Comparison of ENCODE assay signal across 8 cellular contexts in genomic region chr20:58893355-58894151, GRCh38. TPM values are rescaled to one million over a fixed set of nuclear protein-coding genes. Genes with fewer than 3 reads are reported as not detected.
A peak's percentile ranks its signal among the peaks of the same experiment; 100 is the strongest.
DNase-seq lines count a peak whose midpoint lies in the region; ATAC-seq and TF ChIP-seq lines count a peak whose summit lies in the region.

No MANE protein-coding gene starts in this region.

- TSS peak; percentile 29 for BruUV-seq in IMR-90 (replicated peaks; lab: Mats Ljungman, UMichigan)

- H4K5ac ChIP-seq in IMR-90 (ENCODE audit: low read depth, low read length): no peak overlapping the region

- ATAC-seq in IMR-90 (ENCODE audit: low read depth) (no peak), HG02840 (IDR thresholded peaks at IDR 0.05; ENCODE audit: low FRiP score, unreplicated experiment) (no peak)
- ATAC-seq in activated naive CD8-positive, alpha-beta T cell treated with anti-CD3 and anti-CD28 coated beads, Interleukin-2, amount 50 U/mL, for 24 hours: no peak

- peak overlapping the region; percentile 85 to 99 (median 91) for H3K4me2 ChIP-seq in BLaER1 treated with 17β-estradiol and CSF1 and Interleukin-3, amounts not matched to agents 10 nM and 100 nM
- peak overlapping the region; percentile 90 for H3K4me2 ChIP-seq in IMR-90 (ENCODE audit: low read depth, low read length)

- DNase-seq in IMR-90 (peak; percentile 34), UCSD-AML1 (lab: John Stamatoyannopoulos, UW; ENCODE audit: unreplicated experiment) (no peak), testis (no peak), GDM1 (lab: John Stamatoyannopoulos, UW) (no peak)
- peak; percentile 60 for DNase-seq in activated naive CD8-positive, alpha-beta T cell treated with anti-CD3 and anti-CD28 coated beads, Interleukin-2, amount 50 U/mL, for 24 hours

- TF ChIP-seq CTCF in IMR-90 (conservative IDR thresholded peaks at IDR 0.05; ENCODE audit: low read depth, low read length) (no peak), testis (IDR thresholded peaks at IDR 0.05) (no peak)

- in situ Hi-C loops in IMR-90 (cut with MboI; ENCODE audit: low sequenced_read_pairs): no loop called here

- dilution Hi-C loops in IMR-90 (cut with HindIII; ENCODE audit: low sequenced_read_pairs, unreplicated experiment): no loop called here

- peaks cover 41% of the 10 kb centered on the region for H3K36me3 Mint-ChIP-seq in activated naive CD8-positive, alpha-beta T cell treated with anti-CD3 and anti-CD28 coated beads, Interleukin-2, amount 50 U/mL, for 24 hours (ENCODE audit: low read depth)

- peaks cover 17 to 50% (median 36%) of the 10 kb centered on the region in 11 experiments for H3K36me3 ChIP-seq in BLaER1 treated with 17β-estradiol and CSF1 and Interleukin-3, amounts not matched to agents 10 nM and 100 nM
- peaks cover 6% of the 10 kb centered on the region for H3K36me3 ChIP-seq in IMR-90 (ENCODE audit: control insufficient read depth, insufficient read depth, low read length)
- H3K36me3 ChIP-seq in mesodermal cell (ENCODE audit: control insufficient read depth, insufficient read depth, low read length): peaks cover 42% of the 10 kb centered on the region
- H3K36me3 ChIP-seq in testis (ENCODE audit: low read depth, missing control alignments): no peaks in the 10 kb centered on the region

- H3K9me1 ChIP-seq in IMR-90 (ENCODE audit: insufficient read depth, low read length): peaks cover 5% of the 10 kb centered on the region; the same call in 1 of the 2 replicates

- no peak overlapping the region for H2AK9ac ChIP-seq in IMR-90 (replicated peaks; ENCODE audit: low read depth, low read length, poor library complexity)

- intact Hi-C loops in IMR-90 (cut with micrococcal nuclease): loop anchor here (1.0 to 5.0 kb wide), 2 partner anchors 88 to 139 kb away; partner anchors contain the start of genes ATP5F1E and NELFCD
- intact Hi-C loops in testis (cut with DNase I; ENCODE audit: low total_unique reads): loop anchor here (5.0 kb wide), 1 partner anchor 89 kb away; the partner anchor contains the start of gene NELFCD

- peaks cover 49 to 65% (median 55%) of the 10 kb centered on the region in 10 experiments for H3K4me1 ChIP-seq in BLaER1 treated with 17β-estradiol and CSF1 and Interleukin-3, amounts not matched to agents 10 nM and 100 nM
- H3K4me1 ChIP-seq in IMR-90 (ENCODE audit: control insufficient read depth, insufficient read depth, low read length) (peaks cover 17% of the 10 kb centered on the region), mesodermal cell (ENCODE audit: control insufficient read depth, insufficient read depth, low read length, poor library complexity, severe bottlenecking) (peaks cover 34% of the 10 kb centered on the region), testis (peaks cover 40% of the 10 kb centered on the region)

- no peak overlapping the region for H2BK5ac ChIP-seq in IMR-90 (ENCODE audit: low read depth, low read length, poor library complexity, severe bottlenecking)

- TF ChIP-seq POLR2A in IMR-90 (IDR thresholded peaks at IDR 0.05; ENCODE audit: low read depth, low read length) (no peak; the same call in 1 of the 2 replicates), testis (IDR thresholded peaks at IDR 0.05) (no peak)

- no peak overlapping the region for H3K56ac ChIP-seq in IMR-90 (ENCODE audit: extremely low read depth, insufficient read depth, low read length)

- H3K4ac ChIP-seq in IMR-90 (ENCODE audit: low read depth, low read length): no peak overlapping the region

- no peak overlapping the region for H2BK15ac ChIP-seq in IMR-90 (ENCODE audit: low read depth, low read length)

- no peak overlapping the region for H4K91ac ChIP-seq in IMR-90 (ENCODE audit: insufficient read depth, low read depth, low read length)

- TF ChIP-seq RAD21 in IMR-90 (IDR thresholded peaks at IDR 0.05; ENCODE audit: low read length): no peak

- peak overlapping the region; percentile 61; the same call in 1 of the 2 replicates for H3K23ac ChIP-seq in IMR-90 (ENCODE audit: low read depth, low read length)

- peak overlapping the region; percentile 88 to 99 (median 96) for H3K9ac ChIP-seq in BLaER1 treated with 17β-estradiol and CSF1 and Interleukin-3, amounts not matched to agents 10 nM and 100 nM
- peak overlapping the region; percentile 57; the same call in 1 of the 2 replicates for H3K9ac ChIP-seq in IMR-90 (ENCODE audit: low read depth, low read length)

- H2BK120ac ChIP-seq in IMR-90 (ENCODE audit: low read depth, low read length): no peak overlapping the region

- H2BK20ac ChIP-seq in IMR-90 (ENCODE audit: low read depth, low read length): no peak overlapping the region

- WGBS in IMR-90 (ENCODE audit: extremely low coverage in 2 of 2, insufficient read length in 1 of 2), 2 experiments: no CpG with 5 or more reads among the region's 5 CpGs
- 33 to 57% methylated on average over 3 of the region's 5 CpGs for WGBS in mesodermal cell (ENCODE audit: insufficient coverage in 2 of 2), 2 experiments
- WGBS in testis, 2 donors: 41 to 46% methylated on average over 5 of the region's 5 CpGs

- CTCF ChIA-PET in IMR-90 (lab: Yijun Ruan, JAX): no interaction called here

- peaks cover 57 to 77% (median 70%) of the 10 kb centered on the region in 11 experiments for H4K20me1 ChIP-seq in BLaER1 treated with 17β-estradiol and CSF1 and Interleukin-3, amounts not matched to agents 10 nM and 100 nM
- H4K20me1 ChIP-seq in IMR-90 (ENCODE audit: insufficient read depth, low read length): peaks cover 59% of the 10 kb centered on the region

- H3K27me3 ChIP-seq in BLaER1 treated with 17β-estradiol and CSF1 and Interleukin-3, amounts not matched to agents 10 nM and 100 nM: no peaks in the 10 kb centered on the region
- no peaks in the 10 kb centered on the region for H3K27me3 ChIP-seq in IMR-90 (ENCODE audit: control insufficient read depth, insufficient read depth, low read length)
- no peaks in the 10 kb centered on the region for H3K27me3 ChIP-seq in testis

- POLR2A ChIA-PET in IMR-90 (lab: Charles Lee; ENCODE audit: unreplicated experiment): no interaction called here

- no peak overlapping the region for H4K8ac ChIP-seq in IMR-90 (ENCODE audit: low read depth in 2 of 2, low read length in 2 of 2)

- no peaks in the 10 kb centered on the region for H3K9me3 Mint-ChIP-seq in activated naive CD8-positive, alpha-beta T cell treated with anti-CD3 and anti-CD28 coated beads, Interleukin-2, amount 50 U/mL, for 24 hours

- H2AFZ ChIP-seq in IMR-90 (replicated peaks; ENCODE audit: low read length, poor library complexity): no peak overlapping the region

- H3K9me3 ChIP-seq in BLaER1 treated with 17β-estradiol and CSF1 and Interleukin-3, amounts not matched to agents 10 nM and 100 nM (replicated peaks in 1 of 11): peaks cover 0 to 8% (median 0%) of the 10 kb centered on the region in 11 experiments; a peak in 6 of 22 replicates
- H3K9me3 ChIP-seq in IMR-90 (ENCODE audit: control insufficient read depth, insufficient read depth, low read length): no peaks in the 10 kb centered on the region
- H3K9me3 ChIP-seq in mesodermal cell (ENCODE audit: control insufficient read depth, low read length): no peaks in the 10 kb centered on the region
- H3K9me3 ChIP-seq in testis: no peaks in the 10 kb centered on the region

- peak overlapping the region; percentile 97 for H3K4me3 Mint-ChIP-seq in activated naive CD8-positive, alpha-beta T cell treated with anti-CD3 and anti-CD28 coated beads, Interleukin-2, amount 50 U/mL, for 24 hours

- H3K14ac ChIP-seq in IMR-90 (replicated peaks; ENCODE audit: low read depth, low read length): no peak overlapping the region; the same call in 1 of the 2 replicates

- peak overlapping the region; percentile 94 for H3K27ac Mint-ChIP-seq in activated naive CD8-positive, alpha-beta T cell treated with anti-CD3 and anti-CD28 coated beads, Interleukin-2, amount 50 U/mL, for 24 hours

- H3K79me1 ChIP-seq in IMR-90 (ENCODE audit: low read depth in 1 of 2, low read length in 2 of 2): peaks cover 5 to 35% of the 10 kb centered on the region in 2 experiments; a peak in 3 of 4 replicates

- H3K4me1 Mint-ChIP-seq in activated naive CD8-positive, alpha-beta T cell treated with anti-CD3 and anti-CD28 coated beads, Interleukin-2, amount 50 U/mL, for 24 hours: peaks cover 56% of the 10 kb centered on the region

- H2AK5ac ChIP-seq in IMR-90 (ENCODE audit: low read depth, low read length): no peak overlapping the region

- H3K18ac ChIP-seq in IMR-90 (ENCODE audit: low read depth, low read length): no peak overlapping the region

- H3K27me3 Mint-ChIP-seq in activated naive CD8-positive, alpha-beta T cell treated with anti-CD3 and anti-CD28 coated beads, Interleukin-2, amount 50 U/mL, for 24 hours: peaks cover 4% of the 10 kb centered on the region

- H3K27ac ChIP-seq in BLaER1 treated with 17β-estradiol and CSF1 and Interleukin-3, amounts not matched to agents 10 nM and 100 nM: peak overlapping the region; percentile 86 to 98 (median 95); a peak in 21 of 22 replicates
- no peak overlapping the region for H3K27ac ChIP-seq in IMR-90 (ENCODE audit: insufficient read depth, low read length)
- H3K27ac ChIP-seq in mesodermal cell (ENCODE audit: low read depth, low read length, severe bottlenecking): peak overlapping the region; percentile 11
- peak overlapping the region in 1 of 2 donors; percentile 99 for H3K27ac ChIP-seq in testis

- H3K4me3 ChIP-seq in BLaER1 treated with 17β-estradiol and CSF1 and Interleukin-3, amounts not matched to agents 10 nM and 100 nM: peak overlapping the region; percentile 66 to 91 (median 80)
- H3K4me3 ChIP-seq in IMR-90 (ENCODE audit: insufficient read depth, low read depth, low read length) (peak overlapping the region; percentile 11), mesodermal cell (ENCODE audit: extremely low read depth, insufficient read depth, low read length, poor library complexity, severe bottlenecking) (peak overlapping the region; percentile 84), testis (no peak overlapping the region)

TF ChIP-seq in IMR-90, 13 proteins besides CTCF, POLR2A, EP300 and RAD21:
- TF ChIP-seq SMC3 (IDR thresholded peaks at IDR 0.05; ENCODE audit: low read depth, low read length): no peak
- peak; percentile 71 for TF ChIP-seq CEBPB (IDR thresholded peaks at IDR 0.05; ENCODE audit: low read depth, low read length)
TF ChIP-seq in IMR-90: peak in this region for 1.

RNA-seq across cellular contexts. Expression of gene GNAS, which starts 41.0 kb away (rescaled TPM):
- total RNA-seq in IMR-90 (2012; rRNA removed) (377 and 397 TPM in 2 replicates), testis (100 to 1,000 TPM; 880 to 885 TPM)
- polyA plus RNA-seq in IMR-90 (2012; rRNA removed) (1,064 and 1,356 TPM in 2 replicates), testis (ENCODE audit: insufficient read depth, low read depth, low replicate concordance) (716 TPM)
- polyA plus RNA-seq in IMR-90 (2012; cell fraction: cytosol; rRNA removed): 1,777 and 2,021 TPM in 2 replicates
- 1,041 and 1,061 TPM in 2 replicates for polyA plus RNA-seq in IMR-90 (2012; cell fraction: nucleus; rRNA removed; ENCODE audit: low replicate concordance)
- polyA plus RNA-seq in mesodermal cell (2013, experiment 1 of 2): 1,889 TPM
- polyA plus RNA-seq in mesodermal cell (2013, experiment 2 of 2): 1,868 TPM

RNA-seq across cellular contexts. Expression of gene GNAS-AS1, which starts 42.9 kb away (rescaled TPM):
- total RNA-seq in IMR-90 (2012; rRNA removed) (0.54 and 0.83 TPM in 2 replicates), testis (1 to 10 TPM; 3.5 to 4.4 TPM)
- polyA plus RNA-seq in IMR-90 (2012; rRNA removed) (0.60 and 0.90 TPM in 2 replicates), testis (ENCODE audit: insufficient read depth, low read depth, low replicate concordance) (1.1 TPM)
- polyA plus RNA-seq in IMR-90 (2012; cell fraction: cytosol; rRNA removed): 0.57 and 0.74 TPM in 2 replicates
- polyA plus RNA-seq in IMR-90 (2012; cell fraction: nucleus; rRNA removed; ENCODE audit: low replicate concordance): 0.90 and 1.0 TPM in 2 replicates
- polyA plus RNA-seq in mesodermal cell (2013, experiment 1 of 2): 2.2 TPM
- 2.0 TPM for polyA plus RNA-seq in mesodermal cell (2013, experiment 2 of 2)

Comparison
In these comparisons a context has a peak if more than half of its experiments do, and no peak if none do; other contexts are left out.
1. H3K4me3 ChIP-seq: peak in BLaER1 treated with 17β-estradiol and CSF1 and Interleukin-3, amounts not matched to agents 10 nM and 100 nM (10 of 10), IMR-90 (single experiment) and mesodermal cell (single experiment); none in testis (0 of 2).
2. DNase-seq: peak in IMR-90 (single experiment) and activated naive CD8-positive, alpha-beta T cell treated with anti-CD3 and anti-CD28 coated beads, Interleukin-2, amount 50 U/mL, for 24 hours (single experiment); none in UCSD-AML1 (single experiment), testis (single experiment) and GDM1 (single experiment).